Comparison of ENCODE assay signal across 8 cellular contexts in the genomic region with DNA sequence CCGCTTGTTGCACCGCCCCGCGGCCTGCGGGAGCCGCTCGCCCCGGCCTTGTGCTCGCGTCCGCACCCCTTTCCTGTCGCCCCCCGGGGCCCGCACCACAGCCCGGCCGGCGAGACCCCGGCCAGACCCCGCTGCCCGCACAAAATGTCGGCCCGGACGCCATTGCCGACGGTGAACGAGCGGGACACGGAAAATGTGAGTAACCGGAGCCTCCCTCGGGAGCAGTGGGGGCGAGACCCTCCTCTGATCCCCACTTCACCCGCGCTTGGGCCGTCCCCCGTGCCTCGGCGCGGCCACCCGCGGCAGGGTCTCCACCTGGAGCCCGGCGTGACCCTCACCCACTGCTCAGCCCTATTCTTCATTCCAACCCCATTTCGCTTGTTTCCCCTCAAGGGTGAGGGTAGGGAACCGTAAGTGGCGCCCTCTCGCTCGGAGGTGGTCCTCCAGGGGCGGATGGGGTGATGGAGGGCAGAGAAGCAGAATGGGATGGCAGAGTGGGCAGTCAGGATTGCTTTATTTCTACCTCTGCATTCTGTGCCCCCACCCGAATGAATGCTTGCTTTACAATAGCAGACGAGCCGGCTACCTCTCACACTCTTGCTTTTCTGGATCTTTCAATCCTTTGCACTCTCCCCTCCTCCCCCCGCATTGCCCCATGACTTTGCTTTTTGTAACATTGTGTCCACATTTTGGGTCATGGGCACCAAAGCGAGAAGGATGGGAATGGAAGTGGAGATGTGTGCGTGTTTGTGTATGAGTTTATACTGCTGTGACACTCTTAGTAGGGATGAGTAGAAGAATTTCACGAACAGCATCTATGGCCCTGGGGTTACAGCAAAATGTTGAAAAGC. TPM values are rescaled to one million over a fixed set of nuclear protein-coding genes. Genes with fewer than 3 reads are reported as not detected.
A peak's percentile ranks its signal among the peaks of the same experiment; 100 is the strongest.
DNase-seq lines count a peak whose midpoint lies in the region; ATAC-seq lines count a peak whose summit lies in the region.

No MANE protein-coding gene starts in this region.

- H3K4me3 Mint-ChIP-seq in activated naive CD4-positive, alpha-beta T cell treated with anti-CD3 and anti-CD28 coated beads for 36 hours = peak overlapping the region; percentile 54

- peak overlapping the region; percentile 89 for H3K9ac ChIP-seq in iPS-18a (ENCODE audit: low read length)
- peak overlapping the region; percentile 82 for H3K9ac ChIP-seq in skeletal muscle satellite cell (ENCODE audit: low read depth, low read length)

- peaks cover 13% of the 10 kb centered on the region for H3K27me3 ChIP-seq in iPS-18a (ENCODE audit: control insufficient read depth, insufficient read depth, low read length)
- peaks cover 16% of the 10 kb centered on the region for H3K27me3 ChIP-seq in skeletal muscle satellite cell (ENCODE audit: control insufficient read depth, insufficient read depth, low read length)

- H3K27me3 Mint-ChIP-seq in activated naive CD4-positive, alpha-beta T cell treated with anti-CD3 and anti-CD28 coated beads for 36 hours (ENCODE audit: low read depth) = peaks cover 53% of the 10 kb centered on the region

- peak overlapping the region; percentile 61 for H3K4me3 ChIP-seq in iPS-18a (ENCODE audit: low read length)
- peak overlapping the region; percentile 79 for H3K4me3 ChIP-seq in skeletal muscle satellite cell (ENCODE audit: low read length)

- CTCF ChIA-PET in activated naive CD4-positive, alpha-beta T cell treated with anti-CD3 and anti-CD28 coated beads for 36 hours (lab: Charles Lee) = no interaction called here

- H3K9me3 ChIP-seq in iPS-18a (ENCODE audit: control insufficient read depth, low read depth, low read length) (no peaks in the 10 kb centered on the region), skeletal muscle satellite cell (replicated peaks; ENCODE audit: low read length) (no peaks in the 10 kb centered on the region)

- no peak for DNase-seq in activated naive CD4-positive, alpha-beta T cell treated with anti-CD3 and anti-CD28 coated beads for 36 hours
- no peak for DNase-seq in activated naive CD4-positive, alpha-beta T cell (lab: John Stamatoyannopoulos, UW)
- DNase-seq in SIG-M5 (lab: John Stamatoyannopoulos, UW) (no peak), HT-29 (ENCODE audit: low spot score) (no peak)

- H3K36me3 ChIP-seq in iPS-18a (ENCODE audit: control insufficient read depth, low read depth, low read length) = no peaks in the 10 kb centered on the region
- no peaks in the 10 kb centered on the region for H3K36me3 ChIP-seq in skeletal muscle satellite cell (ENCODE audit: insufficient read depth, low read length)

- peak; percentile 28 for ATAC-seq in HG03460 (IDR thresholded peaks at IDR 0.05; ENCODE audit: unreplicated experiment)

- H3K27ac ChIP-seq in angular gyrus (ENCODE audit: low read depth, low read length) (peak overlapping the region; percentile 74), iPS-18a (ENCODE audit: low read length) (peak overlapping the region; percentile 44)

- peaks cover 6% of the 10 kb centered on the region for H3K9me3 Mint-ChIP-seq in activated naive CD4-positive, alpha-beta T cell treated with anti-CD3 and anti-CD28 coated beads for 36 hours

- peaks cover 12% of the 10 kb centered on the region for H3K4me1 Mint-ChIP-seq in activated naive CD4-positive, alpha-beta T cell treated with anti-CD3 and anti-CD28 coated beads for 36 hours (ENCODE audit: low read depth)

- H3K4me1 ChIP-seq in iPS-18a (ENCODE audit: control insufficient read depth, low read depth, low read length) (peaks cover 7% of the 10 kb centered on the region), skeletal muscle satellite cell (ENCODE audit: control insufficient read depth, insufficient read depth, low read length) (no peaks in the 10 kb centered on the region)

- no peaks in the 10 kb centered on the region for H3K36me3 Mint-ChIP-seq in activated naive CD4-positive, alpha-beta T cell treated with anti-CD3 and anti-CD28 coated beads for 36 hours (ENCODE audit: low read depth)

- intact Hi-C loops in activated naive CD4-positive, alpha-beta T cell treated with anti-CD3 and anti-CD28 coated beads for 36 hours (cut with micrococcal nuclease) = loop anchor here (2.0 to 5.0 kb wide), 2 partner anchors 256 to 312 kb away; partner anchors contain the start of gene RAB3GAP2

- peak overlapping the region; percentile 88 for H3K4me2 ChIP-seq in skeletal muscle satellite cell (ENCODE audit: low read length)

- H3K27ac Mint-ChIP-seq in activated naive CD4-positive, alpha-beta T cell treated with anti-CD3 and anti-CD28 coated beads for 36 hours = no peak overlapping the region

RNA-seq across cellular contexts. Expression of gene MARK1, which starts 1.0 kb away (rescaled TPM):
- not detected for total RNA-seq in activated naive CD4-positive, alpha-beta T cell treated with anti-CD3 and anti-CD28 coated beads for 36 hours
- total RNA-seq in skeletal muscle satellite cell (2012; rRNA removed) = 0.87 and 1.3 TPM in 2 replicates
- total RNA-seq in HT-29 (2014; rRNA removed; shearing (Covaris generic)) = not detected in 2 replicates
